ENCODE assay signal across 2 cellular contexts in the genomic region with DNA sequence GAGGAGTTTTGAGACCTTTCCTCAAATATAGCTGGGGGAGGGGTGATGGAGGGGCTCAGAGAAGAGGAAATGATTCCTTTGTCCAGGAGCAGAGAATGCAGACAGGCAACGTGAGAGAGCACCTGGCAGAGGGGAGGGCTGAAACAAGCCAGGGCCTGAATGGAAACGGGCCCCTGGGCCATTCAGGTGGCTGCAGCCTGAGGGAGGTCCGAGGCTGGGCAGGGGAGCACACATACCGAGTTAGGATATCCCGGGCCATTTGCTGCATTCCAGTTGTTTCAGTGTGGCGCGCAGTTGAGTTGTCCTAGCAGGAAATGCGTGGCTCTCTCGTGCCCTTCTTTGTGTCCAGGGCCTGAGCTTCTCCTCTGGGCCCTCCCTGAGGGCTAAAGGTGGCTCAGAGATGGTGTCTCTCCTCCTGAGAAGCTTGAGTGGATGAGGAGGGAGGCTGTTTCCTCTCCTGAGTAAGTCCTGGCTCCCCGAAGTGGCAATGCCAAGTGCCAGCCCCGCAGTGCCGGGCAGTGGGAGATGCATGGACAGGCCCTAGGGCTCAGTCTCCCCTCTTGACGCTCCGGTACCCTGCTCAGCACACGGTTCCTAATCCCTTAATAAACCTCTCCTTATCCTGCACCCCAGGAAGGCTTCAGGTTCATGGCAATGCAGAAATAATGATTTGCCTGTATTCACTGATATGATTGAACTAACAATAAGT.
TF ChIP-seq lines count a peak whose summit lies in the region.

No MANE protein-coding gene starts in this region.

TF ChIP-seq in HepG2, 621 proteins besides CTCF, POLR2A, EP300 and RAD21:
- TF ChIP-seq TRIM22 (IDR thresholded peaks at IDR 0.05) (no peak), CBX1 (IDR thresholded peaks at IDR 0.05; ENCODE audit: low read depth) (no peak), ZNF160 (CRISPR knock-in tag; IDR thresholded peaks at IDR 0.05) (no peak), ZNF431 (CRISPR knock-in tag; IDR thresholded peaks at IDR 0.05; ENCODE audit: borderline replicate concordance, low read depth) (no peak), ZNF549 (CRISPR knock-in tag; IDR thresholded peaks at IDR 0.05) (no peak), KLF9 (CRISPR knock-in tag; IDR thresholded peaks at IDR 0.05; ENCODE audit: low read depth) (no peak), ZNF564 (CRISPR knock-in tag; IDR thresholded peaks at IDR 0.05) (no peak), ZBTB44 (CRISPR knock-in tag; IDR thresholded peaks at IDR 0.05) (no peak), YEATS2 (CRISPR knock-in tag; IDR thresholded peaks at IDR 0.05; ENCODE audit: borderline replicate concordance) (no peak)
- TF ChIP-seq, protein P1, sequence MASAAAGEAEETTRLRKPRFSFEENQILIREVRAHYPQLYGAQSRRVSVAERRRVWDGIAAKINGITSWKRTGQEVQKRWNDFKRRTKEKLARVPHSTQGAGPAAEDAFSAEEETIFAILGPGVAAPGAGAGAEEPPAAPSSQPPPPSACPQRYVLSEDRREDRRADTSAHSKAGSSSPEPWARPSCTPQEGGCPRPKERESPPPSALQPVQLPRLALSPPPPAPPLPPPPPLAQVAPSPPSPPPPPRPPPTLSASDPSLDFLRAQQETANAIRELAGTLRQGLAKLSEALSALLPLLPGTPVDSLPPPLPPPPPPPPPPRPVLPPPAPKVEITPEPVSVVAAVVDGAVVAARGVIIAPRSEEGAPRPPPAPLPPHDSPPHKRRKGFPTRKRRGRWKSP (CRISPR knock-in tag; IDR thresholded peaks at IDR 0.05) = no peak
- TF ChIP-seq, protein P2, sequence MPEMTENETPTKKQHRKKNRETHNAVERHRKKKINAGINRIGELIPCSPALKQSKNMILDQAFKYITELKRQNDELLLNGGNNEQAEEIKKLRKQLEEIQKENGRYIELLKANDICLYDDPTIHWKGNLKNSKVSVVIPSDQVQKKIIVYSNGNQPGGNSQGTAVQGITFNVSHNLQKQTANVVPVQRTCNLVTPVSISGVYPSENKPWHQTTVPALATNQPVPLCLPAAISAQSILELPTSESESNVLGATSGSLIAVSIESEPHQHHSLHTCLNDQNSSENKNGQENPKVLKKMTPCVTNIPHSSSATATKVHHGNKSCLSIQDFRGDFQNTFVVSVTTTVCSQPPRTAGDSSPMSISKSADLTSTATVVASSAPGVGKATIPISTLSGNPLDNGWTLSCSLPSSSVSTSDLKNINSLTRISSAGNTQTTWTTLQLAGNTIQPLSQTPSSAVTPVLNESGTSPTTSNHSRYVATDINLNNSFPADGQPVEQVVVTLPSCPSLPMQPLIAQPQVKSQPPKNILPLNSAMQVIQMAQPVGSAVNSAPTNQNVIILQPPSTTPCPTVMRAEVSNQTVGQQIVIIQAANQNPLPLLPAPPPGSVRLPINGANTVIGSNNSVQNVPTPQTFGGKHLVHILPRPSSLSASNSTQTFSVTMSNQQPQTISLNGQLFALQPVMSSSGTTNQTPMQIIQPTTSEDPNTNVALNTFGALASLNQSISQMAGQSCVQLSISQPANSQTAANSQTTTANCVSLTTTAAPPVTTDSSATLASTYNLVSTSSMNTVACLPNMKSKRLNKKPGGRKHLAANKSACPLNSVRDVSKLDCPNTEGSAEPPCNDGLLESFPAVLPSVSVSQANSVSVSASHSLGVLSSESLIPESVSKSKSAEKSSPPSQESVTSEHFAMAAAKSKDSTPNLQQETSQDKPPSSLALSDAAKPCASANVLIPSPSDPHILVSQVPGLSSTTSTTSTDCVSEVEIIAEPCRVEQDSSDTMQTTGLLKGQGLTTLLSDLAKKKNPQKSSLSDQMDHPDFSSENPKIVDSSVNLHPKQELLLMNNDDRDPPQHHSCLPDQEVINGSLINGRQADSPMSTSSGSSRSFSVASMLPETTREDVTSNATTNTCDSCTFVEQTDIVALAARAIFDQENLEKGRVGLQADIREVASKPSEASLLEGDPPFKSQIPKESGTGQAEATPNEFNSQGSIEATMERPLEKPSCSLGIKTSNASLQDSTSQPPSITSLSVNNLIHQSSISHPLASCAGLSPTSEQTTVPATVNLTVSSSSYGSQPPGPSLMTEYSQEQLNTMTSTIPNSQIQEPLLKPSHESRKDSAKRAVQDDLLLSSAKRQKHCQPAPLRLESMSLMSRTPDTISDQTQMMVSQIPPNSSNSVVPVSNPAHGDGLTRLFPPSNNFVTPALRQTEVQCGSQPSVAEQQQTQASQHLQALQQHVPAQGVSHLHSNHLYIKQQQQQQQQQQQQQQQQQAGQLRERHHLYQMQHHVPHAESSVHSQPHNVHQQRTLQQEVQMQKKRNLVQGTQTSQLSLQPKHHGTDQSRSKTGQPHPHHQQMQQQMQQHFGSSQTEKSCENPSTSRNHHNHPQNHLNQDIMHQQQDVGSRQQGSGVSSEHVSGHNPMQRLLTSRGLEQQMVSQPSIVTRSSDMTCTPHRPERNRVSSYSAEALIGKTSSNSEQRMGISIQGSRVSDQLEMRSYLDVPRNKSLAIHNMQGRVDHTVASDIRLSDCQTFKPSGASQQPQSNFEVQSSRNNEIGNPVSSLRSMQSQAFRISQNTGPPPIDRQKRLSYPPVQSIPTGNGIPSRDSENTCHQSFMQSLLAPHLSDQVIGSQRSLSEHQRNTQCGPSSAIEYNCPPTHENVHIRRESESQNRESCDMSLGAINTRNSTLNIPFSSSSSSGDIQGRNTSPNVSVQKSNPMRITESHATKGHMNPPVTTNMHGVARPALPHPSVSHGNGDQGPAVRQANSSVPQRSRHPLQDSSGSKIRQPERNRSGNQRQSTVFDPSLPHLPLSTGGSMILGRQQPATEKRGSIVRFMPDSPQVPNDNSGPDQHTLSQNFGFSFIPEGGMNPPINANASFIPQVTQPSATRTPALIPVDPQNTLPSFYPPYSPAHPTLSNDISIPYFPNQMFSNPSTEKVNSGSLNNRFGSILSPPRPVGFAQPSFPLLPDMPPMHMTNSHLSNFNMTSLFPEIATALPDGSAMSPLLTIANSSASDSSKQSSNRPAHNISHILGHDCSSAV (CRISPR knock-in tag; IDR thresholded peaks at IDR 0.05; ENCODE audit: borderline replicate concordance) = no peak

TF ChIP-seq in HEK293T, 16 proteins besides CTCF, POLR2A, EP300 and RAD21:
- TF ChIP-seq FOXM1 (IDR thresholded peaks at IDR 0.05; ENCODE audit: borderline replicate concordance) = no peak
- no peak for TF ChIP-seq FOXK2 (IDR thresholded peaks at IDR 0.05)
- TF ChIP-seq ELF4 (IDR thresholded peaks at IDR 0.05) = no peak
- TF ChIP-seq TARDBP (IDR thresholded peaks at IDR 0.05) = no peak
- TF ChIP-seq CTBP1 (IDR thresholded peaks at IDR 0.05; ENCODE audit: borderline replicate concordance) = no peak
